ENCODE assay signal across 23 cellular contexts in the genomic region with DNA sequence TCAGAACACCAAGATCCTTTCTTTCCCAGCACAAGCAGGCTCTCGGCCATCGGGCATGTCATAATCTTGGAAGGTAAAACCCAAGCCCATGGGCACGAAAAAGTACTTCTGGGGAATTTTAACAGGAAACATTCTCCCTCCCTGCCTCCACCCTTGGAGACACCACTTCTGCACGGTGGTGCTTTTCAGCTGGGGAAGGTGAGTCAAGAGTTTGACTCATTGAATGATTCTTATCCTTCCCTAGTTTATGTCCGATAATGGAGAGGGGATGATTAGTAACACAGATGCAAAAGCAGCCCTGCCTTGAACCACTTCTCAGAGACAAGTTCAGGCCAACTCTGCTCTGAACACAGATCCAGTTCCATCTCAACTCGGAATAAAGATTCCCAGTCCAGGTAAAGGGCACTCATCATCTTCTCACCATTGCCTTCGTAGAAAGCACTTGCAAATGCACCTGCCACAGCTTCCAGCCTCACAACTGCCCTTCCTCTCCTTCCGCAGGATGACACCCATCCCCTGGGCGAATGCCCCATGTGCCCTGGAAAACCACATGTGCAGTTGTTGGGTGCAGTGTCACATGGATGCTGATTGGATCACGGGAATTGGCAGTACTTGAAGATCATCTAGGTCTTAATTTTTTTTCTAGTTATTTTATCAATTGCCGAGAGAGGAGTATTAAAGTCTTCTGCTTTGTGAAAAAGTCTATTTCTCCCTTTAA.
DNase-seq lines count a peak whose midpoint lies in the region; ATAC-seq, FAIRE-seq and TF ChIP-seq lines count a peak whose summit lies in the region.
"Had no signal": no experiment of that assay in that cellular context is flagged by ENCODE, and none has a peak within 500 bp of the region (broad histone marks: within the 10 kb centered on the region; RNA-seq: fewer than 3 reads in every experiment).

No MANE protein-coding gene starts in this region.

- H2AFZ ChIP-seq in keratinocyte (ENCODE audit: control insufficient read depth, low read length) (no peak overlapping the region), GM23338 (no peak overlapping the region)

- H3K9me3 ChIP-seq in RWPE2 (ENCODE audit: severe bottlenecking) (no peaks in the 10 kb centered on the region), keratinocyte (ENCODE audit: control insufficient read depth, low read depth, low read length) (no peaks in the 10 kb centered on the region)
- H3K9me3 ChIP-seq: adrenal gland, gastroesophageal sphincter, MG63, pancreas, SJCRH30, thoracic aorta had no signal

- dilution Hi-C loops in keratinocyte (cut with MboI; ENCODE audit: extremely low pct_ligation_motif_present, low sequenced_read_pairs): no loop called here

- H3K27ac Mint-ChIP-seq in GM23338: no peak overlapping the region
- H3K27ac Mint-ChIP-seq: CD4-positive, alpha-beta memory T cell; naive thymus-derived CD4-positive, alpha-beta T cell; stimulated activated memory B cell treated with anti-CD40 and anti-IgM and Interleukin-4, amounts not matched to agents 10 μg/mL and 1 μg/mL and 100 μg/mL, for 72 hours had no signal

- no peak overlapping the region for H3K4me3 Mint-ChIP-seq in GM23338
- H3K4me3 Mint-ChIP-seq: CD4-positive, alpha-beta memory T cell; naive thymus-derived CD4-positive, alpha-beta T cell; stimulated activated memory B cell treated with anti-CD40 and anti-IgM and Interleukin-4, amounts not matched to agents 10 μg/mL and 1 μg/mL and 100 μg/mL, for 72 hours had no signal

- H3K79me2 ChIP-seq in keratinocyte (ENCODE audit: control insufficient read depth, insufficient read depth, low read length) (no peaks in the 10 kb centered on the region), GM23338 (replicated peaks; ENCODE audit: insufficient read depth) (no peaks in the 10 kb centered on the region)

- no peaks in the 10 kb centered on the region for H3K9me3 Mint-ChIP-seq in GM23338
- H3K9me3 Mint-ChIP-seq: CD4-positive, alpha-beta memory T cell; stimulated activated memory B cell treated with anti-CD40 and anti-IgM and Interleukin-4, amounts not matched to agents 10 μg/mL and 1 μg/mL and 100 μg/mL, for 72 hours had no signal

- peaks cover 18% of the 10 kb centered on the region for H3K36me3 Mint-ChIP-seq in GM23338 (ENCODE audit: low read depth)
- H3K36me3 Mint-ChIP-seq: CD4-positive, alpha-beta memory T cell; naive thymus-derived CD4-positive, alpha-beta T cell had no signal

- in situ Hi-C loops in ACHN (cut with HindIII; ENCODE audit: low pct_ligation_motif_present, low pct_unique_long_range_greater_than_20kb, low sequenced_read_pairs): no loop called here

- H3K4me3 ChIP-seq in RWPE2 (ENCODE audit: severe bottlenecking) (no peak overlapping the region), keratinocyte (ENCODE audit: control insufficient read depth in 2 of 3, extremely low read depth in 1 of 3, insufficient read depth in 2 of 3, low read depth in 1 of 3, low read length in 3 of 3) (no peak overlapping the region), GM23338 (no peak overlapping the region)
- H3K4me3 ChIP-seq: adrenal gland, cardiac muscle cell, gastroesophageal sphincter, MG63, pancreas, SJCRH30, thoracic aorta had no signal

- peak; percentile 96 for FAIRE-seq in keratinocyte (lab: Jason Lieb, UNC)
- FAIRE-seq: pancreas had no signal

- H4K20me1 ChIP-seq in keratinocyte (ENCODE audit: control insufficient read depth, extremely low read depth, insufficient read depth, low read length): no peaks in the 10 kb centered on the region
- no peaks in the 10 kb centered on the region for H4K20me1 ChIP-seq in GM23338 (replicated peaks; ENCODE audit: insufficient read depth)

- peaks cover 15% of the 10 kb centered on the region; the same call in 1 of the 2 replicates for H3F3A ChIP-seq in GM23338 (replicated peaks; ENCODE audit: low read depth)

- no peaks in the 10 kb centered on the region for H3K9me2 ChIP-seq in GM23338 (ENCODE audit: insufficient read depth)

- H3K27ac ChIP-seq in RWPE2 (ENCODE audit: poor library complexity, severe bottlenecking) (no peak overlapping the region), keratinocyte (ENCODE audit: control insufficient read depth, insufficient read depth, low read length) (peak overlapping the region; percentile 28), GM23338 (ENCODE audit: low read depth) (no peak overlapping the region)
- H3K27ac ChIP-seq: adrenal gland, cardiac muscle cell, gastroesophageal sphincter, pancreas, thoracic aorta, WERI-Rb-1 had no signal

- H3K4me2 ChIP-seq in keratinocyte (ENCODE audit: control insufficient read depth, extremely low read depth, insufficient read depth, low read depth, low read length): peak overlapping the region; percentile 62
- H3K4me2 ChIP-seq in GM23338: no peak overlapping the region

- peaks cover 3% of the 10 kb centered on the region; the same call in 2 of the 3 replicates for H3K4me1 Mint-ChIP-seq in GM23338
- H3K4me1 Mint-ChIP-seq: CD4-positive, alpha-beta memory T cell had no signal

- peaks cover 7% of the 10 kb centered on the region for H3K27me3 Mint-ChIP-seq in GM23338 (ENCODE audit: insufficient read depth, low read depth, poor library complexity)

- TF ChIP-seq CTCF in RWPE2 (IDR thresholded peaks at IDR 0.05; ENCODE audit: poor library complexity, severe bottlenecking) (no peak), keratinocyte (optimal IDR thresholded peaks at IDR 0.05 in 1 of 3, IDR thresholded peaks at IDR 0.05 in 1 of 3, conservative IDR thresholded peaks at IDR 0.05 in 1 of 3; ENCODE audit: extremely low read depth in 1 of 3, insufficient read depth in 2 of 3, low read length in 3 of 3) (no peak), GM23338 (conservative IDR thresholded peaks at IDR 0.05; ENCODE audit: low read depth in 2 of 2) (no peak)

- peaks cover 8% of the 10 kb centered on the region for H3K4me1 ChIP-seq in RWPE2 (ENCODE audit: insufficient read depth, poor library complexity, severe bottlenecking)
- peaks cover 36% of the 10 kb centered on the region for H3K4me1 ChIP-seq in keratinocyte (ENCODE audit: control insufficient read depth, extremely low read depth, insufficient read depth, low read length)
- H3K4me1 ChIP-seq in GM23338 (ENCODE audit: insufficient read depth): peaks cover 13% of the 10 kb centered on the region
- H3K4me1 ChIP-seq: adrenal gland, pancreas had no signal

- peak; percentile 86 for ATAC-seq in RWPE2 (ENCODE audit: low read depth)
- no peak for ATAC-seq in GM23338
- no peak for ATAC-seq in GM21825 (IDR thresholded peaks at IDR 0.05; ENCODE audit: unreplicated experiment)
- ATAC-seq: gastroesophageal sphincter; naive thymus-derived CD4-positive, alpha-beta T cell; pancreas; stimulated activated memory B cell treated with anti-CD40 and anti-IgM and Interleukin-4, amounts not matched to agents 10 μg/mL and 1 μg/mL and 100 μg/mL, for 72 hours had no signal

- H3K9me1 ChIP-seq in keratinocyte (ENCODE audit: control insufficient read depth, extremely low read depth, insufficient read depth, low read length): peaks cover 4% of the 10 kb centered on the region

- DNase-seq in ACHN (peak; percentile 17), ELR (ENCODE audit: low read depth) (peak; percentile 85), RWPE2 (ENCODE audit: low spot score) (no peak), keratinocyte (ENCODE audit: low read depth, low spot score) (peak; percentile 57), GM23338 (ENCODE audit: low spot score) (no peak), cerebellar cortex (ENCODE audit: low spot score) (no peak)
- DNase-seq in activated naive CD4-positive, alpha-beta T cell treated with Interleukin-2 at 50 U/mL for 16 hours: no peak
- DNase-seq: activated gamma-delta T cell; adrenal gland; CD4-positive, alpha-beta memory T cell; mesendoderm; MG63; naive thymus-derived CD4-positive, alpha-beta T cell; NCI-H1436 treated with DMSO at 0.1 percent for 48 hours; pancreas; T-helper 2 cell; WERI-Rb-1 had no signal

- no peak overlapping the region for H3K9ac ChIP-seq in keratinocyte (ENCODE audit: control insufficient read depth, extremely low read depth, insufficient read depth, low read length)

- H3K36me3 ChIP-seq in RWPE2 (ENCODE audit: low read depth): no peaks in the 10 kb centered on the region
- H3K36me3 ChIP-seq in keratinocyte (ENCODE audit: control insufficient read depth in 2 of 2, extremely low read depth in 1 of 2, insufficient read depth in 2 of 2, low read length in 2 of 2): no peaks in the 10 kb centered on the region
- no peaks in the 10 kb centered on the region for H3K36me3 ChIP-seq in GM23338 (ENCODE audit: insufficient read depth)
- H3K36me3 ChIP-seq: adrenal gland, cardiac muscle cell, gastroesophageal sphincter, MG63, pancreas, SJCRH30, thoracic aorta, WERI-Rb-1 had no signal

- H3K27me3 ChIP-seq in RWPE2 (ENCODE audit: insufficient read depth, poor library complexity, severe bottlenecking) (no peaks in the 10 kb centered on the region), keratinocyte (ENCODE audit: control insufficient read depth, extremely low read depth, insufficient read depth, low read length) (no peaks in the 10 kb centered on the region), GM23338 (ENCODE audit: insufficient read depth) (no peaks in the 10 kb centered on the region)
- H3K27me3 ChIP-seq: MG63, pancreas, SJCRH30 had no signal

TF ChIP-seq in GM23338, 12 proteins besides CTCF, POLR2A, EP300 and RAD21 (continues in another document):
- no peak for TF ChIP-seq NANOG (IDR thresholded peaks at IDR 0.05; ENCODE audit: borderline replicate concordance)
- TF ChIP-seq EZH2phosphoT487 (IDR thresholded peaks at IDR 0.05; ENCODE audit: unreplicated experiment): no peak
- TF ChIP-seq ZNF331 (CRISPR knock-in tag; IDR thresholded peaks at IDR 0.05; ENCODE audit: low read depth): no peak
- TF ChIP-seq POLR2AphosphoS5 (IDR thresholded peaks at IDR 0.05; ENCODE audit: low read depth): no peak
- TF ChIP-seq STAT1 (IDR thresholded peaks at IDR 0.05; ENCODE audit: unreplicated experiment): no peak
- no peak for TF ChIP-seq ZNF114 (CRISPR knock-in tag; IDR thresholded peaks at IDR 0.05)
- no peak for TF ChIP-seq EZH2 (IDR thresholded peaks at IDR 0.05; ENCODE audit: low read depth, unreplicated experiment)
- no peak for TF ChIP-seq CREB1 (CRISPR knock-in tag; IDR thresholded peaks at IDR 0.05; ENCODE audit: low read depth)

Comparison
In these comparisons a context has a peak if more than half of its experiments do, and no peak if none do; other contexts are left out.
1. DNase-seq: peak in ACHN (single experiment), ELR (single experiment) and keratinocyte (single experiment); none in RWPE2 (single experiment), activated naive CD4-positive, alpha-beta T cell treated with Interleukin-2 at 50 U/mL for 16 hours (single experiment), GM23338 (single experiment) and cerebellar cortex (single experiment).